Comparison of ENCODE assay signal across 8 cellular contexts in genomic region chr16:68447721-68448359, GRCh38. TPM values are rescaled to one million over a fixed set of nuclear protein-coding genes. Genes with fewer than 3 reads are reported as not detected.
DNase-seq lines count a peak whose midpoint lies in the region; ATAC-seq, FAIRE-seq and TF ChIP-seq lines count a peak whose summit lies in the region.

No MANE protein-coding gene starts in this region.

- BruUV-seq in HCT116 (replicated peaks; lab: Mats Ljungman, UMichigan) (no TSS peak), Panc1 (replicated peaks; lab: Mats Ljungman, UMichigan) (no TSS peak)

- H3K9me2 ChIP-seq in HCT116 (ENCODE audit: insufficient read depth), result no peaks in the 10 kb centered on the region

- RAD21 ChIA-PET in HCT116 (lab: Charles Lee; ENCODE audit: low non-redundant PET in 1 of 2, low total read pairs in 2 of 2, uncharacterized antibody in 2 of 2, unreplicated experiment in 2 of 2), result no interaction called here

- CTCF ChIA-PET in HCT116 (lab: Charles Lee) (interaction anchor here (0.6 kb wide), 1 partner anchor 715 kb away, joined by 5 read pairs; no protein-coding TSS in a partner anchor), Panc1 (lab: Charles Lee) (no interaction called here)

- H3K4me3 ChIP-seq in HCT116 (replicated peaks in 1 of 2; ENCODE audit: low read depth in 1 of 2, low read length in 2 of 2) (no peak overlapping the region), Panc1 (ENCODE audit: low read depth in 2 of 2, low read length in 2 of 2) (peak overlapping the region; percentile 48 to 60), rectal smooth muscle tissue (ENCODE audit: low read length) (peak overlapping the region; percentile 68)

- intact Hi-C loops in HCT116 (cut with micrococcal nuclease), result no loop called here
- intact Hi-C loops in Panc1 (cut with micrococcal nuclease; ENCODE audit: unreplicated experiment), result loop anchor here (10.0 kb wide), 1 partner anchor 57 kb away; no protein-coding TSS in a partner anchor

- H3K4me1 ChIP-seq in HCT116 (ENCODE audit: control insufficient read depth in 1 of 2, insufficient read depth in 2 of 2, low read length in 2 of 2) (no peaks in the 10 kb centered on the region), Panc1 (ENCODE audit: control insufficient read depth, insufficient read depth, low read length) (no peaks in the 10 kb centered on the region), rectal smooth muscle tissue (ENCODE audit: control insufficient read depth, insufficient read depth, low read length) (peaks cover 8% of the 10 kb centered on the region)

- H3K9ac ChIP-seq in HCT116 (ENCODE audit: low read length), result no peak overlapping the region
- no peak overlapping the region for H3K9ac ChIP-seq in rectal smooth muscle tissue (ENCODE audit: low read length)

- peak overlapping the region; percentile 23; the same call in 1 of the 2 replicates for H3K4me2 ChIP-seq in HCT116 (ENCODE audit: low read length)

- no peak overlapping the region for H2AFZ ChIP-seq in HCT116 (ENCODE audit: low read depth, low read length, poor library complexity, severe bottlenecking)

- H3K79me2 ChIP-seq in HCT116 (ENCODE audit: insufficient read depth, low read length), result no peaks in the 10 kb centered on the region

- POLR2A ChIA-PET in HCT116 (lab: Charles Lee), result no interaction called here
- POLR2A ChIA-PET in Panc1 (lab: Charles Lee), result no interaction called here

- TF ChIP-seq CTCF in HCT116 (IDR thresholded peaks at IDR 0.05 in 2 of 3, conservative IDR thresholded peaks at IDR 0.05 in 1 of 3; ENCODE audit: borderline replicate concordance in 1 of 3, insufficient read depth in 1 of 3, low read depth in 2 of 3, low read length in 2 of 3) (no peak), Panc1 (IDR thresholded peaks at IDR 0.05) (no peak)

- H3K36me3 ChIP-seq in HCT116 (ENCODE audit: control insufficient read depth in 1 of 2, insufficient read depth in 2 of 2, low read length in 2 of 2) (no peaks in the 10 kb centered on the region), Panc1 (ENCODE audit: control insufficient read depth, insufficient read depth, low read length) (no peaks in the 10 kb centered on the region), rectal smooth muscle tissue (ENCODE audit: control insufficient read depth, insufficient read depth, low read length) (no peaks in the 10 kb centered on the region)

- no peak for FAIRE-seq in GM12892 (lab: Jason Lieb, UNC)

- TF ChIP-seq POLR2A in HCT116 (IDR thresholded peaks at IDR 0.05; ENCODE audit: borderline replicate concordance, extremely low read depth, insufficient read depth, insufficient read length), result no peak
- TF ChIP-seq POLR2A in GM12892 (IDR thresholded peaks at IDR 0.05; ENCODE audit: low read depth, low read length), result no peak

- H4K20me1 ChIP-seq in HCT116 (ENCODE audit: insufficient read depth), result no peaks in the 10 kb centered on the region

- TF ChIP-seq RAD21 in HCT116 (IDR thresholded peaks at IDR 0.05; ENCODE audit: low read depth), result no peak

- in situ Hi-C loops in Panc1 (cut with HindIII; ENCODE audit: low pct_unique_long_range_greater_than_20kb, low sequenced_read_pairs), result no loop called here

- H3K9me3 ChIP-seq in HCT116 (ENCODE audit: control insufficient read depth in 1 of 2, insufficient read depth in 1 of 2, low read depth in 1 of 2, low read length in 2 of 2), result no peaks in the 10 kb centered on the region
- no peaks in the 10 kb centered on the region for H3K9me3 ChIP-seq in Panc1 (ENCODE audit: control insufficient read depth, insufficient read depth, low read depth, low read length)

- ATAC-seq in GM18498 (IDR thresholded peaks at IDR 0.05; ENCODE audit: unreplicated experiment) (peak; percentile 28), HCT116 (no peak), Panc1 (no peak; the same call in 1 of the 2 replicates)

- DNase-seq in HCT116 (ENCODE audit: low read depth, low spot score) (no peak), Panc1 (ENCODE audit: low read depth, low spot score) (no peak), fibroblast of peridontal ligament (ENCODE audit: extremely low read depth) (peak; percentile 3), C1 segment of cervical spinal cord (lab: John Stamatoyannopoulos, UW) (no peak), GM12892 (ENCODE audit: insufficient read length) (no peak), AG08395 (ENCODE audit: low spot score) (no peak)

- H3K27ac ChIP-seq in HCT116 (ENCODE audit: low read depth, low read length) (no peak overlapping the region), Panc1 (ENCODE audit: low read length) (no peak overlapping the region), rectal smooth muscle tissue (ENCODE audit: low read depth, low read length) (no peak overlapping the region)

- peaks cover 14% of the 10 kb centered on the region for H3K27me3 ChIP-seq in HCT116 (ENCODE audit: insufficient read depth, low read length)
- H3K27me3 ChIP-seq in Panc1 (ENCODE audit: control insufficient read depth, insufficient read depth, low read length), result peaks cover 6% of the 10 kb centered on the region
- H3K27me3 ChIP-seq in rectal smooth muscle tissue (ENCODE audit: control insufficient read depth, insufficient read depth, low read length), result peaks cover 3% of the 10 kb centered on the region

TF ChIP-seq in HCT116, 20 proteins besides CTCF, POLR2A, EP300 and RAD21:
- TF ChIP-seq EZH2phosphoT487 (IDR thresholded peaks at IDR 0.05; ENCODE audit: borderline replicate concordance) (no peak), CEBPB (IDR thresholded peaks at IDR 0.05; ENCODE audit: low read depth) (no peak), ZBTB33 (IDR thresholded peaks at IDR 0.05; ENCODE audit: extremely low read depth, insufficient replicate concordance, low read length) (no peak), EZH2 (IDR thresholded peaks at IDR 0.05) (no peak), ATF3 (IDR thresholded peaks at IDR 0.05) (no peak), REST (IDR thresholded peaks at IDR 0.05; ENCODE audit: low read depth) (no peak), SRF (IDR thresholded peaks at IDR 0.05; ENCODE audit: low read depth) (no peak), SP1 (IDR thresholded peaks at IDR 0.05; ENCODE audit: low read depth) (no peak), POLR2AphosphoS5 (IDR thresholded peaks at IDR 0.05; ENCODE audit: low read depth, low read length) (no peak), ZNF274 (IDR thresholded peaks at IDR 0.05; ENCODE audit: low read depth, low read length) (no peak), ZFX (IDR thresholded peaks at IDR 0.05) (no peak), TCF7L2 (IDR thresholded peaks at IDR 0.05; ENCODE audit: borderline replicate concordance, extremely low read depth, insufficient read depth, insufficient read length) (no peak), EGR1 (IDR thresholded peaks at IDR 0.05; ENCODE audit: low read depth) (no peak), MAX (IDR thresholded peaks at IDR 0.05) (no peak), SIN3A (IDR thresholded peaks at IDR 0.05; ENCODE audit: low read depth) (no peak)

RNA-seq across cellular contexts. Expression of gene SMPD3, which starts 0.5 kb away (rescaled TPM):
- 0.89 TPM for total RNA-seq in HCT116 (2021; ENCODE audit: unreplicated experiment)
- 1.8 and 2.2 TPM in 2 replicates for polyA plus RNA-seq in HCT116 (2012)
- 0.77 TPM for total RNA-seq in Panc1 (2021; ENCODE audit: unreplicated experiment)
- 0.63 TPM for polyA plus RNA-seq in Panc1 (2012; ENCODE audit: insufficient read length)
- 0.38 TPM for polyA plus RNA-seq in GM12892 (2012; ENCODE audit: missing spikeins)

Comparison
In these comparisons a context has a peak if more than half of its experiments do, and no peak if none do; other contexts are left out.
1. H3K4me3 ChIP-seq: peak in Panc1 (2 of 2) and rectal smooth muscle tissue (single experiment); none in HCT116 (0 of 2).